In the genomic region with DNA sequence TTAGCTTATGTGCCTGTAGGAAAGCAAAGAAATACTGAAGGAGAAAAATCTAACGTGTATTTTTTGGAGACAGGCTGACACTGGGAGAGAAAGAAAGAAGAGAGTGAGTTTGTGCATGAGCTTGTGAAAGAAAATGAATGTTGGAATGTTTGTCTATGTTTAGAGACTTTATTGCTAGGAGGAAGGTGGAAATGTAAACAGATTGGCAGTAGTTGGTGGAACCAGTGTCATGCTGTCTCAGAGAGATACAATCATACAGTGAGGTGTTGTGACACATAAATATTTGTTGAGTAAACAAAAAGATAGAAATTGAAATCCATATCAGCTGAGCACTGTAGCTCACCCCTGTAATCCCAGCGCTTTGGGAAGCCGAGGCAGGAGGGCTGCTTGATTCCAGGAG, we compare ENCODE assay signal across 22 cellular contexts.
"Had no signal": no experiment of that assay in that cellular context is flagged by ENCODE, and none has a peak within 500 bp of the region (broad histone marks: within the 10 kb centered on the region; RNA-seq: fewer than 3 reads in every experiment).

No MANE protein-coding gene starts in this region.

- ATAC-seq: natural killer cell; right lobe of liver; stimulated activated memory B cell treated with anti-CD40 and anti-IgM and Interleukin-4, amounts not matched to agents 10 μg/mL and 1 μg/mL and 100 μg/mL, for 72 hours; stimulated activated naive CD8-positive, alpha-beta T cell treated with anti-CD3 and anti-CD28 coated beads, Interleukin-15, amount 100 ng/mL, for 72 hours had no signal

- H3K4me3 ChIP-seq: left ventricle myocardium inferior, lung, neural progenitor cell, right atrium auricular region, right lobe of liver, smooth muscle cell, tibial nerve, uterus had no signal

- DNase-seq: islet precursor cell; left ventricle myocardium inferior; mesendoderm; naive B cell; natural killer cell; nephron progenitor cell; occipital lobe; right lobe of liver; stimulated activated CD4-positive, alpha-beta T cell treated with anti-CD3 and anti-CD28 coated beads, Interleukin-1b, Interleukin-23, amount 100 ng/mL, for 48 hours; stimulated activated CD4-positive, alpha-beta T cell treated with anti-CD3 and anti-CD28 coated beads, Interleukin-2, amount 100 ng/mL, for 48 hours; stimulated activated CD4-positive, alpha-beta T cell treated with anti-CD3 and anti-CD28 coated beads, Interleukin-4, amount 100 ng/mL, for 4 hours; stimulated activated CD8-positive, alpha-beta memory T cell treated with anti-CD3 and anti-CD28 coated beads, Interleukin-4, amount 100 ng/mL, for 48 hours; stimulated activated naive CD4-positive, alpha-beta T cell treated with Interleukin-2 at 50 U/mL for 16 hours; stimulated activated naive CD8-positive, alpha-beta T cell treated with anti-CD3 and anti-CD28 coated beads, Interleukin-15, amount 100 ng/mL, for 72 hours; substantia nigra; uterus had no signal
